8 cellular contexts compared by ENCODE assay signal in the genomic region with DNA sequence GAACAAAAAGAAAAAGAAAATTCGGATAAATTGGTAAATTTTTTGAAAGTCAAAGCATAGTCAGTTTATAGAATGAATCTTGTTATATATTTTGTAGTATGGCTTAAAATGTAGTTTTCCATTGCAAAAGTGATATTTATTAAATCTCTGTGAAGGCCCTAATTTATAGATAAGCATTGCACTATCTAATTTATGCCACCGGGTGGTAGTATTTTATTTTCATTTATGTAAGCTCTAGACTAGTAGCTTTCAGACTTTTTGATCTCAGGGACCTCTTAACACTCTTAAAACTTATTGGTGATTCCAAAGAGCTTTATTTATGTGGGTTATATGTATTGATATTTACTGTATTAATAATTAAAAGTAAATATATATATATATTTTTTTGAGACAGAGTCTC.
DNase-seq lines count a peak whose midpoint lies in the region; ATAC-seq, FAIRE-seq and TF ChIP-seq lines count a peak whose summit lies in the region.

No MANE protein-coding gene starts in this region.

- peak; percentile 25 for TF ChIP-seq CTCF in GM10266 (IDR thresholded peaks at IDR 0.05; ENCODE audit: control insufficient read depth, insufficient read depth, low read depth, missing control alignments)

- FAIRE-seq in A204.1 (lab: Jason Lieb, UNC), result peak; percentile 81
- peak; percentile 17 for FAIRE-seq in frontal cortex (lab: Jason Lieb, UNC)

- no peak for ATAC-seq in GM19351 (IDR thresholded peaks at IDR 0.05; ENCODE audit: unreplicated experiment)
- ATAC-seq in GM21529 (IDR thresholded peaks at IDR 0.05; ENCODE audit: unreplicated experiment), result no peak

- DNase-seq in GM10266 (ENCODE audit: extremely low spot score) (no peak), RPMI7951 (ENCODE audit: low read depth) (peak; percentile 25), frontal cortex (ENCODE audit: low spot score in 2 of 2) (no peak), middle frontal gyrus (ENCODE audit: extremely low spot score, low spot score) (no peak), NK-92 (lab: John Stamatoyannopoulos, UW; ENCODE audit: unreplicated experiment) (no peak)
